In the genomic region with DNA sequence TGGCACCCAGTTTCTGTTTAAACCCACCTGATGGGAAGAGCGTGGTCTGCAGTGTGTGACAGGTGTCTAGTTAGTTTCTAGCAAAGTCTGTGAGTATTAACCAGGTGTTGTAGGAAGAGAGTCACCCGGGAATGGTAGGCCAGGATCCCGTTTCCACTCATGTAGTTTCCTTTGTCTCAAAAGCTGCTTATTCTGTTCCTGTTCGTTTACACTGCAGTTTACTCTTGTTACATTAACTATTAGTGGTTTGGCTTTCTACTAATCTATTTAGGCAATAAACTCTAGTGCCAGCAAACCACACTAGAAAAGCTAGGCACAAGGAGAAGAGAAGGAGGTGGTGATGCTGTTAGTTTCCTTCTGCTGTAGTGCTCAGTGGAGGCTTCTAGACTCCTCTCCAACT, we compare ENCODE assay signal across 28 cellular contexts. TPM values are rescaled to one million over a fixed set of nuclear protein-coding genes. Genes with fewer than 3 reads are reported as not detected.
"Had no signal": no experiment of that assay in that cellular context is flagged by ENCODE, and none has a peak within 500 bp of the region (broad histone marks: within the 10 kb centered on the region; RNA-seq: fewer than 3 reads in every experiment).

No MANE protein-coding gene starts in this region.

- H3K4me3 ChIP-seq: gastroesophageal sphincter, hepatocyte, pancreas, psoas muscle, sigmoid colon, vagina had no signal

- H3K4me1 ChIP-seq: gastroesophageal sphincter, pancreas, psoas muscle, sigmoid colon, vagina had no signal

- H3K27me3 ChIP-seq: brain microvascular endothelial cell, gastroesophageal sphincter, hepatocyte, neutrophil, pancreas, sigmoid colon, vagina had no signal

- H3K36me3 ChIP-seq: brain microvascular endothelial cell, pancreas, vagina had no signal

- H3K27ac ChIP-seq: brain microvascular endothelial cell, gastroesophageal sphincter, hepatocyte, neutrophil, pancreas, psoas muscle, sigmoid colon, vagina, WERI-Rb-1 had no signal

- H3K9me3 ChIP-seq: gastroesophageal sphincter, neutrophil, pancreas, psoas muscle, sigmoid colon, vagina had no signal

- DNase-seq: activated CD4-positive, alpha-beta T cell treated with anti-CD3 and anti-CD28 coated beads for 48 hours; activated CD4-positive, alpha-beta T cell treated with anti-CD3 and anti-CD28 coated beads, Interleukin-2, amount 50 U/mL, for 48 hours; activated CD8-positive, alpha-beta memory T cell treated with anti-CD3 and anti-CD28 coated beads, Interleukin-2, amount 50 U/mL, for 4 hours; activated effector memory CD4-positive, alpha-beta T cell treated with anti-CD3 and anti-CD28 coated beads, Interleukin-2, amount 50 U/mL, for 16 hours; activated naive CD4-positive, alpha-beta T cell treated with anti-CD3 and anti-CD28 coated beads, Interleukin-2, amount 50 U/mL, for 16 hours; activated T-cell treated with anti-CD3 and anti-CD28 coated beads, Interleukin-2, amount 50 U/mL, for 1 hour; amniotic stem cell; brain microvascular endothelial cell; cortex of kidney; effector memory CD8-positive, alpha-beta T cell; erythroblast; left cardiac atrium; mammary epithelial cell; naive B cell; nephron progenitor cell; pancreas; psoas muscle; sigmoid colon; small intestine; stimulated activated CD4-positive, alpha-beta T cell treated with anti-CD3 and anti-CD28 coated beads, Interleukin-4, amount 100 ng/mL, for 24 hours; stimulated activated naive CD8-positive, alpha-beta T cell treated with anti-CD3 and anti-CD28 coated beads, Interleukin-15, amount 100 ng/mL, for 72 hours; substantia nigra; T-helper 9 cell; WERI-Rb-1 had no signal

RNA-seq across cellular contexts. Expression of a gene that starts 59.5 kb away (rescaled TPM):
- polyA plus RNA-seq: hepatocyte had no signal
